In genomic region chr6:27599859-27600532, GRCh38 we compare ENCODE assay signal across 17 cellular contexts.
A peak's percentile ranks its signal among the peaks of the same experiment; 100 is the strongest.
DNase-seq lines count a peak whose midpoint lies in the region; ATAC-seq, FAIRE-seq and TF ChIP-seq lines count a peak whose summit lies in the region.
"Had no signal": no experiment of that assay in that cellular context is flagged by ENCODE, and none has a peak within 500 bp of the region (broad histone marks: within the 10 kb centered on the region; RNA-seq: fewer than 3 reads in every experiment).

No MANE protein-coding gene starts in this region.

- CTCF ChIA-PET in A549 (lab: Yijun Ruan, JAX) (no interaction called here), HCT116 (lab: Charles Lee) (interaction anchor here (1.1 kb wide), 1 partner anchor 9 kb away, joined by 3 read pairs; no protein-coding TSS in a partner anchor), PC-9 (lab: Charles Lee) (no interaction called here)

- BruUV-seq in HCT116 (replicated peaks; lab: Mats Ljungman, UMichigan) (no TSS peak), PC-9 (replicated peaks; lab: Mats Ljungman, UMichigan) (no TSS peak)

- H3K9me3 ChIP-seq in A549 (no peaks in the 10 kb centered on the region), HCT116 (ENCODE audit: control insufficient read depth in 1 of 2, insufficient read depth in 1 of 2, low read depth in 1 of 2, low read length in 2 of 2) (no peaks in the 10 kb centered on the region), PC-9 (ENCODE audit: insufficient read depth, low read depth) (no peaks in the 10 kb centered on the region)

- peaks cover 3% of the 10 kb centered on the region; the same call in 1 of the 3 replicates for H3K4me1 ChIP-seq in A549
- H3K4me1 ChIP-seq in HCT116 (ENCODE audit: control insufficient read depth in 1 of 2, insufficient read depth in 2 of 2, low read length in 2 of 2): peaks cover 5 to 35% of the 10 kb centered on the region in 2 experiments
- H3K4me1 ChIP-seq in PC-9 (replicated peaks; ENCODE audit: insufficient read depth): peaks cover 4% of the 10 kb centered on the region; the same call in 1 of the 2 replicates

- WGBS in A549 (ENCODE audit: missing lambda C conversion rate): 88% methylated on average over 18 of the region's 19 CpGs

- TF ChIP-seq CTCF in A549 (IDR thresholded peaks at IDR 0.05): no peak
- TF ChIP-seq CTCF in GM12865 (IDR thresholded peaks at IDR 0.05; ENCODE audit: insufficient read depth, low read depth, low read length, missing control alignments): no peak
- TF ChIP-seq CTCF in HCT116 (IDR thresholded peaks at IDR 0.05 in 2 of 3, conservative IDR thresholded peaks at IDR 0.05 in 1 of 3; ENCODE audit: borderline replicate concordance in 1 of 3, insufficient read depth in 1 of 3, low read depth in 2 of 3, low read length in 2 of 3): no peak
- TF ChIP-seq CTCF in PC-9 (conservative IDR thresholded peaks at IDR 0.05): no peak

- ATAC-seq in A549 (no peak), HCT116 (no peak), HG03025 (IDR thresholded peaks at IDR 0.05; ENCODE audit: low FRiP score, unreplicated experiment) (no peak)

- RAD21 ChIA-PET in HCT116 (lab: Charles Lee; ENCODE audit: low non-redundant PET in 1 of 2, low total read pairs in 2 of 2, uncharacterized antibody in 2 of 2, unreplicated experiment in 2 of 2): no interaction called here

- intact Hi-C loops in HCT116 (cut with micrococcal nuclease): loop anchor here (5.0 to 10.0 kb wide), 2 partner anchors 68 to 305 kb away; no protein-coding TSS in a partner anchor
- intact Hi-C loops in PC-9 (cut with micrococcal nuclease; ENCODE audit: unreplicated experiment): no loop called here

- no peaks in the 10 kb centered on the region for H3K9me2 ChIP-seq in HCT116 (ENCODE audit: insufficient read depth)
- H3K9me2 ChIP-seq in PC-9 (ENCODE audit: insufficient read depth): no peaks in the 10 kb centered on the region

- 0 out of 2 replicates have a peak overlapping the region, but pooled peaks have one; percentile 66 for H3K9ac ChIP-seq in HCT116 (ENCODE audit: low read length)

- DNase-seq in A549 (ENCODE audit: low read depth in 1 of 2, low spot score in 1 of 2) (no peak), GM12865 (ENCODE audit: low read depth) (peak; percentile 86), HCT116 (ENCODE audit: low read depth, low spot score) (no peak), PC-9 (no peak), NCI-H774 (lab: John Stamatoyannopoulos, UW) (no peak), SIG-M5 treated with dmso at 0.1 percent for 504 hours (lab: John Stamatoyannopoulos, UW; ENCODE audit: unreplicated experiment) (no peak)
- DNase-seq in stimulated activated CD4-positive, alpha-beta T cell treated with anti-CD3 and anti-CD28 coated beads, Interleukin-4, amount 100 ng/mL, for 1 hour: no peak
- DNase-seq: C1 segment of cervical spinal cord, HFFc6, NCI-H1436 treated with DMSO at 0.1 percent for 48 hours, NCI-H2029 treated with DMSO at 0.1 percent for 48 hours, NCI-H510A treated with DMSO at 0.1 percent for 48 hours had no signal

- H3K79me2 ChIP-seq in HCT116 (ENCODE audit: insufficient read depth, low read length) (no peaks in the 10 kb centered on the region), PC-9 (ENCODE audit: low read depth) (no peaks in the 10 kb centered on the region)

- peak overlapping the region; percentile 69 for H3K4me3 ChIP-seq in A549
- no peak overlapping the region for H3K4me3 ChIP-seq in GM12865 (ENCODE audit: low read depth, low read length)
- H3K4me3 ChIP-seq in HCT116 (replicated peaks in 1 of 2; ENCODE audit: low read depth in 1 of 2, low read length in 2 of 2): peak overlapping the region in 1 of 2 experiments; percentile 66; a peak in 2 of 4 replicates
- H3K4me3 ChIP-seq in PC-9: peak overlapping the region; percentile 87; the same call in 1 of the 2 replicates

- FAIRE-seq in A549 (lab: Jason Lieb, UNC): no peak
- FAIRE-seq: H1, HTR-8/SVneo had no signal

- H3K27ac ChIP-seq in A549 (peak overlapping the region; percentile 74 to 78; a peak in 5 of 6 replicates), HCT116 (ENCODE audit: low read depth, low read length) (no peak overlapping the region), PC-9 (no peak overlapping the region)
- H3K27ac ChIP-seq: HL-60, RWPE1 had no signal

- no peaks in the 10 kb centered on the region for H4K20me1 ChIP-seq in HCT116 (ENCODE audit: insufficient read depth)
- H4K20me1 ChIP-seq in PC-9 (ENCODE audit: insufficient read depth): no peaks in the 10 kb centered on the region

- H3K27me3 ChIP-seq in HCT116 (ENCODE audit: insufficient read depth, low read length) (no peaks in the 10 kb centered on the region), PC-9 (ENCODE audit: insufficient read depth, low read depth) (no peaks in the 10 kb centered on the region)

- POLR2A ChIA-PET in A549 (lab: Yijun Ruan, JAX) (interaction anchor here (0.6 to 1.0 kb wide), 2 partner anchors 38 to 1497 kb away, joined by 6 to 8 read pairs; no protein-coding TSS in a partner anchor), HCT116 (lab: Charles Lee) (no interaction called here), PC-9 (lab: Charles Lee; ENCODE audit: unreplicated experiment) (interaction anchor here (0.7 kb wide), 1 partner anchor 55 kb away, joined by 5 read pairs; no protein-coding TSS in a partner anchor)

- TF ChIP-seq POLR2A in A549 (IDR thresholded peaks at IDR 0.05; ENCODE audit: low read length) (no peak), HCT116 (IDR thresholded peaks at IDR 0.05; ENCODE audit: borderline replicate concordance, extremely low read depth, insufficient read depth, insufficient read length) (no peak)

- peaks cover 16% of the 10 kb centered on the region for H3F3A ChIP-seq in PC-9 (ENCODE audit: insufficient read depth, low read depth)

- H3K36me3 ChIP-seq in HCT116 (ENCODE audit: control insufficient read depth in 1 of 2, insufficient read depth in 2 of 2, low read length in 2 of 2) (no peaks in the 10 kb centered on the region), PC-9 (ENCODE audit: low read depth) (no peaks in the 10 kb centered on the region)

- H2AFZ ChIP-seq in HCT116 (ENCODE audit: low read depth, low read length, poor library complexity, severe bottlenecking): peak overlapping the region; percentile 100
- H2AFZ ChIP-seq in PC-9: 0 out of 2 replicates have a peak overlapping the region, but pooled peaks have one; percentile 66

- TF ChIP-seq EP300 in A549 (IDR thresholded peaks at IDR 0.05): no peak

- TF ChIP-seq RAD21 in A549 (conservative IDR thresholded peaks at IDR 0.05 in 1 of 2, IDR thresholded peaks at IDR 0.05 in 1 of 2) (no peak), HCT116 (IDR thresholded peaks at IDR 0.05; ENCODE audit: low read depth) (no peak)

- H3K4me2 ChIP-seq in A549 (peak overlapping the region; percentile 91), HCT116 (ENCODE audit: low read length) (peak overlapping the region; percentile 98), PC-9 (peak overlapping the region; percentile 96)

TF ChIP-seq in A549, 52 proteins besides CTCF, POLR2A, EP300 and RAD21 (continues in another document):
- no peak for TF ChIP-seq HEYL (CRISPR knock-in tag; IDR thresholded peaks at IDR 0.05)
- TF ChIP-seq ZFP36 (IDR thresholded peaks at IDR 0.05; ENCODE audit: borderline replicate concordance, partially characterized antibody): no peak
- TF ChIP-seq BHLHE40 (IDR thresholded peaks at IDR 0.05; ENCODE audit: low read depth, low read length): no peak
- TF ChIP-seq CBX8 (IDR thresholded peaks at IDR 0.05): no peak
- no peak for TF ChIP-seq FOXS1 (CRISPR knock-in tag; IDR thresholded peaks at IDR 0.05)
- no peak for TF ChIP-seq HOXA7 (CRISPR knock-in tag; IDR thresholded peaks at IDR 0.05)
- no peak for TF ChIP-seq KDM1A (IDR thresholded peaks at IDR 0.05; ENCODE audit: low read depth)
- no peak for TF ChIP-seq PBX3 (IDR thresholded peaks at IDR 0.05)

TF ChIP-seq in HCT116, 20 proteins besides CTCF, POLR2A, EP300 and RAD21:
- TF ChIP-seq MAX (IDR thresholded peaks at IDR 0.05): no peak
- no peak for TF ChIP-seq YY1 (IDR thresholded peaks at IDR 0.05; ENCODE audit: extremely low read depth, insufficient replicate concordance, low read depth, low read length)
- TF ChIP-seq ELF1 (IDR thresholded peaks at IDR 0.05; ENCODE audit: borderline replicate concordance, low read depth): no peak
- no peak for TF ChIP-seq EZH2phosphoT487 (IDR thresholded peaks at IDR 0.05; ENCODE audit: borderline replicate concordance)
- TF ChIP-seq JUND (IDR thresholded peaks at IDR 0.05): no peak
- no peak for TF ChIP-seq POLR2AphosphoS5 (IDR thresholded peaks at IDR 0.05; ENCODE audit: low read depth, low read length)
- TF ChIP-seq CBX3 (IDR thresholded peaks at IDR 0.05; ENCODE audit: low read depth): no peak
- TF ChIP-seq SIN3A (IDR thresholded peaks at IDR 0.05; ENCODE audit: low read depth): no peak
- no peak for TF ChIP-seq EGR1 (IDR thresholded peaks at IDR 0.05; ENCODE audit: low read depth)
- no peak for TF ChIP-seq ATF3 (IDR thresholded peaks at IDR 0.05)
TF ChIP-seq in HCT116: peak in this region for 0.

Comparison
In these comparisons a context has a peak if more than half of its experiments do, and no peak if none do; other contexts are left out.
1. H3K27ac ChIP-seq: peak in A549 (2 of 2); none in HCT116 (single experiment) and PC-9 (single experiment).
2. Peak in every context shown above with its lines, with median percentiles within 50 percentile points of each other: H3K4me2 ChIP-seq.